Comparison of ENCODE assay signal across 1 cellular context in genomic region chr4:56387023-56388001, GRCh38.
TF ChIP-seq lines count a peak whose summit lies in the region.

Gene AASDH (minus strand): TSS chr4:56387491. CDS start chr4:56384299, 3,192 bp downstream.

TF ChIP-seq in HepG2, 621 proteins besides CTCF, POLR2A, EP300 and RAD21 (continued from another document and continues in another):
- peak; percentile 94 for TF ChIP-seq ZHX2 (IDR thresholded peaks at IDR 0.05; ENCODE audit: low read depth)
- TF ChIP-seq ZHX2 (CRISPR knock-in tag; IDR thresholded peaks at IDR 0.05; ENCODE audit: borderline replicate concordance) = no peak
- TF ChIP-seq DMTF1 (CRISPR knock-in tag; IDR thresholded peaks at IDR 0.05) = no peak; the same call in 1 of the 2 replicates
- TF ChIP-seq RXRB (CRISPR knock-in tag; IDR thresholded peaks at IDR 0.05; ENCODE audit: borderline replicate concordance) = peak; percentile 65
- TF ChIP-seq TRIM22 (IDR thresholded peaks at IDR 0.05) = no peak
- TF ChIP-seq CC2D1A (CRISPR knock-in tag; IDR thresholded peaks at IDR 0.05) = no peak
- TF ChIP-seq NRL (CRISPR knock-in tag; IDR thresholded peaks at IDR 0.05; ENCODE audit: borderline replicate concordance) = peak; percentile 83; the same call in 1 of the 2 replicates
- no peak for TF ChIP-seq ZNF512B (CRISPR knock-in tag; IDR thresholded peaks at IDR 0.05; ENCODE audit: borderline replicate concordance)
- TF ChIP-seq MATR3 (CRISPR knock-in tag; IDR thresholded peaks at IDR 0.05) = no peak
- no peak for TF ChIP-seq ZNF446 (CRISPR knock-in tag; IDR thresholded peaks at IDR 0.05)
- TF ChIP-seq DR1 (CRISPR knock-in tag; IDR thresholded peaks at IDR 0.05) = peak; percentile 85; the same call in 1 of the 2 replicates
- TF ChIP-seq POLR2AphosphoS5 (IDR thresholded peaks at IDR 0.05; ENCODE audit: low read depth, low read length) = peak; percentile 90
- TF ChIP-seq NFIC (IDR thresholded peaks at IDR 0.05; ENCODE audit: low read length) = peak; percentile 22; the same call in 1 of the 2 replicates
- peak; percentile 53; the same call in 1 of the 2 replicates for TF ChIP-seq JUN (CRISPR knock-in tag; IDR thresholded peaks at IDR 0.05)
- no peak for TF ChIP-seq ZNF710 (CRISPR knock-in tag; IDR thresholded peaks at IDR 0.05; ENCODE audit: borderline replicate concordance)
- TF ChIP-seq RBM22 (optimal IDR thresholded peaks at IDR 0.05; ENCODE audit: low read length) = no peak
- 0 out of 2 replicates have a peak, but pooled peaks have one; percentile 31 for TF ChIP-seq RERE (CRISPR knock-in tag; IDR thresholded peaks at IDR 0.05; ENCODE audit: low read depth)
- no peak for TF ChIP-seq KLF11 (CRISPR knock-in tag; IDR thresholded peaks at IDR 0.05)
- TF ChIP-seq ZNF562 (CRISPR knock-in tag; IDR thresholded peaks at IDR 0.05; ENCODE audit: borderline replicate concordance) = no peak
- TF ChIP-seq ZGPAT (CRISPR knock-in tag; IDR thresholded peaks at IDR 0.05) = peak; percentile 82; the same call in 1 of the 2 replicates
- peak; percentile 44; the same call in 1 of the 2 replicates for TF ChIP-seq ZKSCAN8 (CRISPR knock-in tag; IDR thresholded peaks at IDR 0.05; ENCODE audit: borderline replicate concordance)
- peak; percentile 87; the same call in 1 of the 2 replicates for TF ChIP-seq CBX5 (CRISPR knock-in tag; IDR thresholded peaks at IDR 0.05; ENCODE audit: borderline replicate concordance)
- TF ChIP-seq ZNF337 (CRISPR knock-in tag; IDR thresholded peaks at IDR 0.05; ENCODE audit: borderline replicate concordance, low read depth) = 0 out of 2 replicates have a peak, but pooled peaks have one; percentile 56
- TF ChIP-seq ETV5 (CRISPR knock-in tag; IDR thresholded peaks at IDR 0.05; ENCODE audit: borderline replicate concordance) = peak; percentile 39; the same call in 1 of the 2 replicates
- TF ChIP-seq CENPT (CRISPR knock-in tag; IDR thresholded peaks at IDR 0.05; ENCODE audit: low read depth) = no peak
- no peak; the same call in 1 of the 2 replicates for TF ChIP-seq GATAD2A (CRISPR knock-in tag; IDR thresholded peaks at IDR 0.05)
- TF ChIP-seq ZNF124 (CRISPR knock-in tag; IDR thresholded peaks at IDR 0.05) = peak; percentile 62; the same call in 1 of the 2 replicates
- TF ChIP-seq ZNF362 (CRISPR knock-in tag; IDR thresholded peaks at IDR 0.05; ENCODE audit: borderline replicate concordance) = peak; percentile 54; the same call in 1 of the 2 replicates
- no peak for TF ChIP-seq MYNN (CRISPR knock-in tag; IDR thresholded peaks at IDR 0.05; ENCODE audit: low read depth)
- no peak for TF ChIP-seq HDAC6 (IDR thresholded peaks at IDR 0.05; ENCODE audit: low read depth, low read length)
- TF ChIP-seq PHF8 (CRISPR knock-in tag; IDR thresholded peaks at IDR 0.05) = peak; percentile 95
- TF ChIP-seq ZNF564 (CRISPR knock-in tag; IDR thresholded peaks at IDR 0.05) = no peak; the same call in 1 of the 2 replicates
- peak in 1 of 2 experiments; percentile 49; a peak in 3 of 4 replicates for TF ChIP-seq NR2F1 (CRISPR knock-in tag; IDR thresholded peaks at IDR 0.05)
- peak; percentile 71; the same call in 1 of the 2 replicates for TF ChIP-seq FOXJ3 (CRISPR knock-in tag; IDR thresholded peaks at IDR 0.05; ENCODE audit: borderline replicate concordance)
